10 cellular contexts compared by ENCODE assay signal in the genomic region with DNA sequence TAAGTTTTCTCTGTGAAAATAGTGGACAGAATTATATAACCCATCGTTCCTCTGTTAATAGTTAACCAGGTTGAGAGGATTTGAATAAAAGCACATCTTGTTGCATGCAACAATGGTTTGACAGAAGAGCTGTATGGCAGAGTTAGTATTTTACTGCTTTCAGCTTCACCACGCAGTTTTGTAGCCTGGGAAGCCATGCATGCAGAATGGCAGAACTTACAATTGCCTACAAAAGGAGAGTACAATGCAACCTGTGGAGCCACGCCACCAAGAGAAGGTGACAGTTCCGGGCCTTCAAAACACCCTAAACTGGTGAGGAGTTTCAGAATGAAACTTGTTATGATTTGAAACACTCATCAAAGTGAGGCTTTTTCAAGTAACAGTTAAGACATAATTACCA.
DNase-seq lines count a peak whose midpoint lies in the region; ATAC-seq and TF ChIP-seq lines count a peak whose summit lies in the region.
"Had no signal": no experiment of that assay in that cellular context is flagged by ENCODE, and none has a peak within 500 bp of the region (broad histone marks: within the 10 kb centered on the region; RNA-seq: fewer than 3 reads in every experiment).

No MANE protein-coding gene starts in this region.

- H3K27ac ChIP-seq in endodermal cell (ENCODE audit: low read depth, low read length) = peak overlapping the region; percentile 34

- H3K4me1 Mint-ChIP-seq in endodermal cell = peaks cover 14% of the 10 kb centered on the region

- peaks cover 32% of the 10 kb centered on the region for H3K27me3 Mint-ChIP-seq in endodermal cell (ENCODE audit: insufficient read depth)

- no peak for TF ChIP-seq CTCF in endodermal cell (conservative IDR thresholded peaks at IDR 0.05)
- TF ChIP-seq CTCF in GM10266 (IDR thresholded peaks at IDR 0.05; ENCODE audit: control insufficient read depth, insufficient read depth, low read depth, missing control alignments) = no peak

- H3K27me3 ChIP-seq in endodermal cell (ENCODE audit: control insufficient read depth, insufficient read depth, low read length, poor library complexity, severe bottlenecking) = peaks cover 31% of the 10 kb centered on the region

- DNase-seq in endodermal cell (no peak), GM10266 (ENCODE audit: extremely low spot score) (no peak), NCI-H226 (no peak), DMS 273 (lab: John Stamatoyannopoulos, UW; ENCODE audit: unreplicated experiment) (no peak), NCI-H2227 (lab: John Stamatoyannopoulos, UW; ENCODE audit: unreplicated experiment) (no peak)

- H3K9me3 Mint-ChIP-seq in endodermal cell = no peaks in the 10 kb centered on the region
- H3K9me3 Mint-ChIP-seq: activated CD8-positive, alpha-beta T cell treated with anti-CD3 and anti-CD28 coated beads for 36 hours; CD8-positive, alpha-beta memory T cell had no signal

- H3K4me1 ChIP-seq in endodermal cell (ENCODE audit: control insufficient read depth, insufficient read depth, low read length) = peaks cover 3% of the 10 kb centered on the region

- no peaks in the 10 kb centered on the region for H3K36me3 ChIP-seq in endodermal cell (ENCODE audit: control insufficient read depth, insufficient read depth, low read length)

- H3K27ac Mint-ChIP-seq in endodermal cell = no peak overlapping the region
- H3K27ac Mint-ChIP-seq: activated CD8-positive, alpha-beta T cell treated with anti-CD3 and anti-CD28 coated beads for 36 hours had no signal

- no peaks in the 10 kb centered on the region for H3K9me3 ChIP-seq in endodermal cell (ENCODE audit: control insufficient read depth, low read length)

- H3K4me3 ChIP-seq in endodermal cell (ENCODE audit: low read length) = no peak overlapping the region

- peak; percentile 66 for ATAC-seq in GM18519 (IDR thresholded peaks at IDR 0.05; ENCODE audit: low FRiP score, unreplicated experiment)
- peak; percentile 50 for ATAC-seq in GM21381 (IDR thresholded peaks at IDR 0.05; ENCODE audit: unreplicated experiment)
- peak; percentile 69 for ATAC-seq in HG03066 (IDR thresholded peaks at IDR 0.05; ENCODE audit: low read depth, unreplicated experiment)
- ATAC-seq: activated CD8-positive, alpha-beta T cell treated with anti-CD3 and anti-CD28 coated beads for 36 hours had no signal

- WGBS in endodermal cell (ENCODE audit: insufficient coverage in 1 of 2, insufficient read length in 1 of 2), 2 experiments = 78 to 87% methylated on average over 4 of the region's 4 CpGs

- no peaks in the 10 kb centered on the region for H3K36me3 Mint-ChIP-seq in endodermal cell (ENCODE audit: low read depth)
- H3K36me3 Mint-ChIP-seq: CD8-positive, alpha-beta memory T cell had no signal

- no peak overlapping the region for H3K4me3 Mint-ChIP-seq in endodermal cell
- H3K4me3 Mint-ChIP-seq: activated CD8-positive, alpha-beta T cell treated with anti-CD3 and anti-CD28 coated beads for 36 hours had no signal

- H3K9ac ChIP-seq in endodermal cell (ENCODE audit: extremely low read depth, low read length, poor library complexity, severe bottlenecking) = no peak overlapping the region
